12 cellular contexts compared by ENCODE assay signal in the genomic region with DNA sequence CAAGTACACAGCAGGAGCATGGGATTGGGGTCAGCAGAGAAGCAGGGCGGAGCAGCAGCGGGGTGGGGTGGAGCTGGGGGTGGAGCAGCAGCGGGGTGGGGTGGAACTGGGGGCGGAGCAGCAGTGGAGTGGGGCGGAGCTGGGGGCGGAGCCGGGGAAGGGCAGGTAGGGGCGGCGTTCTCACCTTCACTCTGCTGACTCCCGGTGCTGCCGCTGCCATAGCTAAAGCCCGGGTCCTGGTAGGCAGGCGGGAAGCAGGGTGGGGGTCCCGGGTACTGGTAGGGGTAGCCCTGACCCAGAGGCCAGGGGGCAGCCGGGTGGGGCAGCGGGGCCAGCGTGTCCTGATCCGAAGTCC. TPM values are rescaled to one million over a fixed set of nuclear protein-coding genes. Genes with fewer than 3 reads are reported as not detected.
A peak's percentile ranks its signal among the peaks of the same experiment; 100 is the strongest.
DNase-seq lines count a peak whose midpoint lies in the region; ATAC-seq, FAIRE-seq and TF ChIP-seq lines count a peak whose summit lies in the region.
"Had no signal": no experiment of that assay in that cellular context is flagged by ENCODE, and none has a peak within 500 bp of the region (broad histone marks: within the 10 kb centered on the region; RNA-seq: fewer than 3 reads in every experiment).

No MANE protein-coding gene starts in this region.

- H3K4me1 ChIP-seq in keratinocyte (ENCODE audit: control insufficient read depth, extremely low read depth, insufficient read depth, low read length) (peaks cover 17% of the 10 kb centered on the region), thyroid gland (no peaks in the 10 kb centered on the region)
- H3K4me1 ChIP-seq: neural progenitor cell had no signal

- no peaks in the 10 kb centered on the region for H3K9me1 ChIP-seq in keratinocyte (ENCODE audit: control insufficient read depth, extremely low read depth, insufficient read depth, low read length)

- no peaks in the 10 kb centered on the region for H3K27me3 Mint-ChIP-seq in activated CD4-positive, alpha-beta T cell treated with anti-CD3 and anti-CD28 coated beads, Interleukin-2, amount 10 ng/mL, durations not matched to agents 7 days and 5 days

- no peaks in the 10 kb centered on the region for H3K4me1 Mint-ChIP-seq in activated CD4-positive, alpha-beta T cell treated with anti-CD3 and anti-CD28 coated beads, Interleukin-2, amount 10 ng/mL, durations not matched to agents 7 days and 5 days
- H3K4me1 Mint-ChIP-seq: neural progenitor cell had no signal

- peaks cover 22% of the 10 kb centered on the region for H3K79me2 ChIP-seq in keratinocyte (ENCODE audit: control insufficient read depth, insufficient read depth, low read length)

- no peaks in the 10 kb centered on the region for H3K9me3 ChIP-seq in keratinocyte (ENCODE audit: control insufficient read depth, low read depth, low read length)
- H3K9me3 ChIP-seq in thyroid gland = no peaks in the 10 kb centered on the region
- H3K9me3 ChIP-seq: BLaER1 had no signal

- no peak overlapping the region for H3K27ac Mint-ChIP-seq in activated CD4-positive, alpha-beta T cell treated with anti-CD3 and anti-CD28 coated beads, Interleukin-2, amount 10 ng/mL, durations not matched to agents 7 days and 5 days
- H3K27ac Mint-ChIP-seq: immature natural killer cell, neural progenitor cell had no signal

- dilution Hi-C loops in keratinocyte (cut with MboI; ENCODE audit: extremely low pct_ligation_motif_present, low sequenced_read_pairs) = no loop called here

- CTCF ChIA-PET in activated CD4-positive, alpha-beta T cell treated with anti-CD3 and anti-CD28 coated beads, Interleukin-2, amount 10 ng/mL, durations not matched to agents 7 days and 5 days (lab: Charles Lee) = no interaction called here

- FAIRE-seq in keratinocyte (lab: Jason Lieb, UNC) = peak; percentile 20

- H3K27ac ChIP-seq in keratinocyte (ENCODE audit: control insufficient read depth, insufficient read depth, low read length) = no peak overlapping the region
- no peak overlapping the region for H3K27ac ChIP-seq in thyroid gland
- H3K27ac ChIP-seq: BLaER1, neural progenitor cell had no signal

- intact Hi-C loops in thyroid gland (cut with DNase I) = no loop called here

- H3K36me3 ChIP-seq in keratinocyte (ENCODE audit: control insufficient read depth in 2 of 2, extremely low read depth in 1 of 2, insufficient read depth in 2 of 2, low read length in 2 of 2) = peaks cover 15 to 30% of the 10 kb centered on the region in 2 experiments
- peaks cover 10 to 43% of the 10 kb centered on the region in 2 donors for H3K36me3 ChIP-seq in thyroid gland
- H3K36me3 ChIP-seq: neural progenitor cell had no signal

- H3K4me3 ChIP-seq in keratinocyte (ENCODE audit: control insufficient read depth in 2 of 3, extremely low read depth in 1 of 3, insufficient read depth in 2 of 3, low read depth in 1 of 3, low read length in 3 of 3) = no peak overlapping the region
- H3K4me3 ChIP-seq in thyroid gland (replicated peaks in 1 of 3) = no peak overlapping the region
- H3K4me3 ChIP-seq: BLaER1, neural progenitor cell had no signal

- no peak overlapping the region for H3K4me3 Mint-ChIP-seq in activated CD4-positive, alpha-beta T cell treated with anti-CD3 and anti-CD28 coated beads, Interleukin-2, amount 10 ng/mL, durations not matched to agents 7 days and 5 days
- H3K4me3 Mint-ChIP-seq: immature natural killer cell, neural progenitor cell had no signal

- peaks cover 10% of the 10 kb centered on the region for H3K9me3 Mint-ChIP-seq in activated CD4-positive, alpha-beta T cell treated with anti-CD3 and anti-CD28 coated beads, Interleukin-2, amount 10 ng/mL, durations not matched to agents 7 days and 5 days
- H3K9me3 Mint-ChIP-seq: immature natural killer cell, neural progenitor cell had no signal

- H3K4me2 ChIP-seq in keratinocyte (ENCODE audit: control insufficient read depth, extremely low read depth, insufficient read depth, low read depth, low read length) = no peak overlapping the region
- H3K4me2 ChIP-seq: BLaER1, neural progenitor cell had no signal

- H4K20me1 ChIP-seq in keratinocyte (ENCODE audit: control insufficient read depth, extremely low read depth, insufficient read depth, low read length) = peaks cover 33% of the 10 kb centered on the region

- 81 to 95% methylated on average over 8 to 12 of the region's 18 CpGs for WGBS in thyroid gland, 2 donors

- H3K27me3 ChIP-seq in keratinocyte (ENCODE audit: control insufficient read depth, extremely low read depth, insufficient read depth, low read length) = no peaks in the 10 kb centered on the region
- no peaks in the 10 kb centered on the region for H3K27me3 ChIP-seq in thyroid gland
- H3K27me3 ChIP-seq: BLaER1, neural progenitor cell had no signal

- POLR2A ChIA-PET in activated CD4-positive, alpha-beta T cell treated with anti-CD3 and anti-CD28 coated beads, Interleukin-2, amount 10 ng/mL, durations not matched to agents 7 days and 5 days (lab: Charles Lee) = no interaction called here

- no peak for TF ChIP-seq CTCF in keratinocyte (optimal IDR thresholded peaks at IDR 0.05 in 1 of 3, IDR thresholded peaks at IDR 0.05 in 1 of 3, conservative IDR thresholded peaks at IDR 0.05 in 1 of 3; ENCODE audit: extremely low read depth in 1 of 3, insufficient read depth in 2 of 3, low read length in 3 of 3)
- TF ChIP-seq CTCF in thyroid gland (IDR thresholded peaks at IDR 0.05) = no peak

- no peak for TF ChIP-seq POLR2A in thyroid gland (IDR thresholded peaks at IDR 0.05)

- DNase-seq in stimulated activated naive CD4-positive, alpha-beta T cell (lab: John Stamatoyannopoulos, UW) = peak in 5 of 6 experiments; percentile 13 to 28 (median 18)
- DNase-seq in stimulated activated naive CD4-positive, alpha-beta T cell treated with Interleukin-2 at 50 U/mL for 16 hours (lab: John Stamatoyannopoulos, UW) = no peak
- peak; percentile 25 for DNase-seq in activated CD4-positive, alpha-beta T cell treated with anti-CD3 and anti-CD28 coated beads, Interleukin-2, amount 10 ng/mL, durations not matched to agents 7 days and 5 days
- DNase-seq in keratinocyte (ENCODE audit: low read depth, low spot score) = no peak
- DNase-seq in NCI-H2107 treated with DMSO at 0.1 percent for 48 hours (lab: John Stamatoyannopoulos, UW; ENCODE audit: unreplicated experiment) = no peak
- no peak for DNase-seq in pons (ENCODE audit: low spot score)
- no peak for DNase-seq in thyroid gland
- DNase-seq: immature natural killer cell had no signal

- no peak for ATAC-seq in GM19324 (IDR thresholded peaks at IDR 0.05; ENCODE audit: low FRiP score, unreplicated experiment)

- peaks cover 16% of the 10 kb centered on the region for H3K36me3 Mint-ChIP-seq in activated CD4-positive, alpha-beta T cell treated with anti-CD3 and anti-CD28 coated beads, Interleukin-2, amount 10 ng/mL, durations not matched to agents 7 days and 5 days (ENCODE audit: low read depth)

- H3K9ac ChIP-seq in keratinocyte (ENCODE audit: control insufficient read depth, extremely low read depth, insufficient read depth, low read length) = no peak overlapping the region
- H3K9ac ChIP-seq: BLaER1, neural progenitor cell had no signal

- no peak overlapping the region for H2AFZ ChIP-seq in keratinocyte (ENCODE audit: control insufficient read depth, low read length)
- H2AFZ ChIP-seq: neural progenitor cell had no signal

RNA-seq across cellular contexts. Expression of a gene that starts 6.7 kb away (rescaled TPM):
- 1 to 10 TPM; 3.1 to 3.7 TPM for total RNA-seq in activated CD4-positive, alpha-beta T cell treated with anti-CD3 and anti-CD28 coated beads, Interleukin-2, amount 10 ng/mL, durations not matched to agents 7 days and 5 days
- polyA plus RNA-seq in keratinocyte = 0.01 to 0.08 TPM (median 0.04 TPM) in 3 replicates
- polyA plus RNA-seq in keratinocyte (2011; ENCODE audit: low read depth) = 0.07 TPM
- 0.02 and 0.03 TPM in 2 replicates for polyA plus RNA-seq in keratinocyte (2011; cell fraction: cytosol; rRNA removed)
- 0.09 and 0.20 TPM in 2 replicates for polyA plus RNA-seq in keratinocyte (2011; cell fraction: nucleus; rRNA removed)
- polyA plus RNA-seq in keratinocyte (2012; ENCODE audit: low replicate concordance) = 0.14 and 0.27 TPM in 2 replicates
- 0.03 TPM in 1 of 3 replicates, not detected in the others for polyA minus RNA-seq in keratinocyte
- polyA minus RNA-seq in keratinocyte (2011; cell fraction: cytosol; rRNA and poly(A)+ RNA removed) = not detected
- polyA minus RNA-seq in keratinocyte (2011; cell fraction: nucleus; rRNA and poly(A)+ RNA removed) = 0.11 and 0.23 TPM in 2 replicates
- 1 to 10 TPM in 2 of 4 donors, under 1 TPM in 2; 0.11 to 1.4 (median 0.68) TPM for total RNA-seq in thyroid gland
- total RNA-seq: epithelial cell of proximal tubule had no signal

RNA-seq across cellular contexts. Expression of a gene that starts 11.4 kb away (rescaled TPM):
- total RNA-seq in activated CD4-positive, alpha-beta T cell treated with anti-CD3 and anti-CD28 coated beads, Interleukin-2, amount 10 ng/mL, durations not matched to agents 7 days and 5 days = 10 to 100 TPM; 33.0 to 34.0 TPM
- polyA plus RNA-seq in keratinocyte = 28.1 to 68.6 TPM (median 31.6 TPM) in 3 replicates
- polyA plus RNA-seq in keratinocyte (2011; ENCODE audit: low read depth) = 55.8 TPM
- polyA plus RNA-seq in keratinocyte (2011; cell fraction: cytosol; rRNA removed) = 11.1 and 34.0 TPM in 2 replicates
- polyA plus RNA-seq in keratinocyte (2011; cell fraction: nucleus; rRNA removed) = 84.0 and 105 TPM in 2 replicates
- 52.2 and 66.2 TPM in 2 replicates for polyA plus RNA-seq in keratinocyte (2012; ENCODE audit: low replicate concordance)
- 26.4 to 34.3 TPM (median 33.9 TPM) in 3 replicates for polyA minus RNA-seq in keratinocyte
- polyA minus RNA-seq in keratinocyte (2011; cell fraction: cytosol; rRNA and poly(A)+ RNA removed) = 74.2 TPM
- 39.9 and 69.1 TPM in 2 replicates for polyA minus RNA-seq in keratinocyte (2011; cell fraction: nucleus; rRNA and poly(A)+ RNA removed)
- total RNA-seq in thyroid gland = 10 to 100 TPM; 46.6 to 79.4 (median 61.7) TPM

RNA-seq across cellular contexts. Expression of a gene that starts 13.2 kb away (rescaled TPM):
- total RNA-seq in activated CD4-positive, alpha-beta T cell treated with anti-CD3 and anti-CD28 coated beads, Interleukin-2, amount 10 ng/mL, durations not matched to agents 7 days and 5 days = 10 to 100 TPM; 25.2 to 27.6 TPM
- 5.8 to 14.0 TPM (median 11.8 TPM) in 3 replicates for polyA plus RNA-seq in keratinocyte
- 4.4 TPM for polyA plus RNA-seq in keratinocyte (2011; ENCODE audit: low read depth)
- polyA plus RNA-seq in keratinocyte (2011; cell fraction: cytosol; rRNA removed) = 9.4 and 26.1 TPM in 2 replicates
- polyA plus RNA-seq in keratinocyte (2011; cell fraction: nucleus; rRNA removed) = 8.9 and 14.9 TPM in 2 replicates
- 20.3 and 26.7 TPM in 2 replicates for polyA plus RNA-seq in keratinocyte (2012; ENCODE audit: low replicate concordance)
- 3.9 to 12.4 TPM (median 7.6 TPM) in 3 replicates for polyA minus RNA-seq in keratinocyte
- polyA minus RNA-seq in keratinocyte (2011; cell fraction: cytosol; rRNA and poly(A)+ RNA removed) = 65.6 TPM
- polyA minus RNA-seq in keratinocyte (2011; cell fraction: nucleus; rRNA and poly(A)+ RNA removed) = 11.9 and 14.7 TPM in 2 replicates
- total RNA-seq in thyroid gland = 10 to 100 TPM; 16.7 to 37.3 (median 24.3) TPM

RNA-seq across cellular contexts. Expression of a gene that starts 13.3 kb away (rescaled TPM):
- 100 to 1,000 TPM; 123 to 126 TPM for total RNA-seq in activated CD4-positive, alpha-beta T cell treated with anti-CD3 and anti-CD28 coated beads, Interleukin-2, amount 10 ng/mL, durations not matched to agents 7 days and 5 days
- 70.4 to 89.8 TPM (median 76.9 TPM) in 3 replicates for polyA plus RNA-seq in keratinocyte
- polyA plus RNA-seq in keratinocyte (2011; ENCODE audit: low read depth) = 33.3 TPM
- 53.8 and 70.3 TPM in 2 replicates for polyA plus RNA-seq in keratinocyte (2011; cell fraction: cytosol; rRNA removed)
- polyA plus RNA-seq in keratinocyte (2011; cell fraction: nucleus; rRNA removed) = 165 and 204 TPM in 2 replicates
- polyA plus RNA-seq in keratinocyte (2012; ENCODE audit: low replicate concordance) = 69.7 and 83.9 TPM in 2 replicates
- polyA minus RNA-seq in keratinocyte = 73.3 to 216 TPM (median 94.2 TPM) in 3 replicates
- polyA minus RNA-seq in keratinocyte (2011; cell fraction: cytosol; rRNA and poly(A)+ RNA removed) = 63.5 TPM
- 66.9 and 70.7 TPM in 2 replicates for polyA minus RNA-seq in keratinocyte (2011; cell fraction: nucleus; rRNA and poly(A)+ RNA removed)
- total RNA-seq in thyroid gland = 100 to 1,000 TPM in 2 of 4 donors, 10 to 100 TPM in 2; 68.9 to 116 (median 94.7) TPM

RNA-seq across cellular contexts. Expression of a gene that starts 20.6 kb away (rescaled TPM):
- under 1 TPM; 0.15 to 0.30 TPM for total RNA-seq in activated CD4-positive, alpha-beta T cell treated with anti-CD3 and anti-CD28 coated beads, Interleukin-2, amount 10 ng/mL, durations not matched to agents 7 days and 5 days
- polyA plus RNA-seq in keratinocyte = 0.05 to 0.14 TPM in 2 of 3 replicates, not detected in the other
- polyA plus RNA-seq in keratinocyte (2011; ENCODE audit: low read depth) = not detected
- 0.08 and 0.09 TPM in 2 replicates for polyA plus RNA-seq in keratinocyte (2011; cell fraction: cytosol; rRNA removed)
- 0.20 and 0.28 TPM in 2 replicates for polyA plus RNA-seq in keratinocyte (2011; cell fraction: nucleus; rRNA removed)
- 0.42 and 1.9 TPM in 2 replicates for polyA plus RNA-seq in keratinocyte (2012; ENCODE audit: low replicate concordance)
- polyA minus RNA-seq in keratinocyte = 1.5 TPM in 1 of 3 replicates, not detected in the others
- not detected for polyA minus RNA-seq in keratinocyte (2011; cell fraction: cytosol; rRNA and poly(A)+ RNA removed)
- polyA minus RNA-seq in keratinocyte (2011; cell fraction: nucleus; rRNA and poly(A)+ RNA removed) = not detected in 2 replicates
- 100 to 1,000 TPM in 3 of 4 donors, 10 to 100 TPM in 1; 57.1 to 143 (median 106) TPM for total RNA-seq in thyroid gland
- polyA plus RNA-seq: immature natural killer cell had no signal

Comparison
In these comparisons a context has a peak if more than half of its experiments do, and no peak if none do; other contexts are left out.
1. DNase-seq: peak in stimulated activated naive CD4-positive, alpha-beta T cell (5 of 6) and activated CD4-positive, alpha-beta T cell treated with anti-CD3 and anti-CD28 coated beads, Interleukin-2, amount 10 ng/mL, durations not matched to agents 7 days and 5 days (single experiment); none in stimulated activated naive CD4-positive, alpha-beta T cell treated with Interleukin-2 at 50 U/mL for 16 hours (single experiment), keratinocyte (single experiment), NCI-H2107 treated with DMSO at 0.1 percent for 48 hours (single experiment), pons (single experiment) and thyroid gland (0 of 2).